ENCODE assay signal across 9 cellular contexts in genomic region chr1:25771246-25772114, GRCh38. TPM values are rescaled to one million over a fixed set of nuclear protein-coding genes. Genes with fewer than 3 reads are reported as not detected.
A peak's percentile ranks its signal among the peaks of the same experiment; 100 is the strongest.
DNase-seq lines count a peak whose midpoint lies in the region; ATAC-seq and TF ChIP-seq lines count a peak whose summit lies in the region.
"Had no signal": no experiment of that assay in that cellular context is flagged by ENCODE, and none has a peak within 500 bp of the region (broad histone marks: within the 10 kb centered on the region; RNA-seq: fewer than 3 reads in every experiment).

No MANE protein-coding gene starts in this region.

- no peak for TF ChIP-seq CTCF in upper lobe of left lung (IDR thresholded peaks at IDR 0.05)
- no peak for TF ChIP-seq CTCF in foreskin fibroblast (IDR thresholded peaks at IDR 0.05; ENCODE audit: low read depth, low read length)
- TF ChIP-seq CTCF in chondrocyte (IDR thresholded peaks at IDR 0.05) = no peak
- no peak for TF ChIP-seq CTCF in tibial artery (IDR thresholded peaks at IDR 0.05)

- no peak overlapping the region for H3K27ac Mint-ChIP-seq in chondrocyte (ENCODE audit: unreplicated experiment)

- no peak for TF ChIP-seq EP300 in upper lobe of left lung (IDR thresholded peaks at IDR 0.05)

- H3K36me3 Mint-ChIP-seq in chondrocyte (ENCODE audit: low read depth) = peaks cover 11% of the 10 kb centered on the region

- H3K27me3 ChIP-seq in upper lobe of left lung (no peaks in the 10 kb centered on the region), tibial artery (no peaks in the 10 kb centered on the region)

- no peak overlapping the region for H3K4me3 Mint-ChIP-seq in chondrocyte (ENCODE audit: unreplicated experiment)

- H3K27ac ChIP-seq in upper lobe of left lung (peak overlapping the region in 1 of 4 donors; percentile 27), tibial artery (no peak overlapping the region)

- ATAC-seq in upper lobe of left lung (ENCODE audit: low FRiP score in 2 of 2) = no peak
- ATAC-seq: Panc1 had no signal

- peak; percentile 22 for DNase-seq in ACHN
- DNase-seq in KG1 (lab: John Stamatoyannopoulos, UW) = peak; percentile 75
- peak; percentile 31 to 46 for DNase-seq in activated CD4-positive, alpha-beta T cell treated with anti-CD3 and anti-CD28 coated beads, Interleukin-2, amount 50 U/mL, for 48 hours
- DNase-seq in kidney tubule cell (ENCODE audit: low spot score) = peak; percentile 87
- peak; percentile 42 to 76 for DNase-seq in upper lobe of left lung
- no peak for DNase-seq in foreskin fibroblast
- DNase-seq in chondrocyte (ENCODE audit: low spot score) = no peak
- DNase-seq in tibial artery = no peak

- H3K9me3 ChIP-seq in upper lobe of left lung (no peaks in the 10 kb centered on the region), tibial artery (no peaks in the 10 kb centered on the region)

- H3K4me3 ChIP-seq in upper lobe of left lung = no peak overlapping the region
- H3K4me3 ChIP-seq in foreskin fibroblast (ENCODE audit: low read depth in 1 of 2, low read length in 2 of 2) = no peak overlapping the region
- H3K4me3 ChIP-seq in tibial artery = no peak overlapping the region

- H3K4me1 ChIP-seq in upper lobe of left lung (peaks cover 2 to 29% (median 14%) of the 10 kb centered on the region in 4 donors), tibial artery (peaks cover 0 to 10% (median 2%) of the 10 kb centered on the region in 4 donors)

- intact Hi-C loops in tibial artery (cut with DNase I; ENCODE audit: low total_unique reads) = no loop called here

- H3K36me3 ChIP-seq in upper lobe of left lung = peaks cover 0 to 7% (median 0%) of the 10 kb centered on the region in 4 donors
- H3K36me3 ChIP-seq in tibial artery = peaks cover 0 to 22% (median 16%) of the 10 kb centered on the region in 3 donors

- H3K27me3 Mint-ChIP-seq in chondrocyte (ENCODE audit: low read depth) = no peaks in the 10 kb centered on the region

- in situ Hi-C loops in ACHN (cut with HindIII; ENCODE audit: low pct_ligation_motif_present, low pct_unique_long_range_greater_than_20kb, low sequenced_read_pairs) = no loop called here

- H3K4me1 Mint-ChIP-seq in chondrocyte (ENCODE audit: low read depth) = peaks cover 35% of the 10 kb centered on the region

- WGBS in upper lobe of left lung, 2 donors = 53 to 56% methylated on average over 22 to 33 of the region's 33 CpGs

- no peaks in the 10 kb centered on the region for H3K9me3 Mint-ChIP-seq in chondrocyte (ENCODE audit: low read depth)

- no peak for TF ChIP-seq POLR2A in upper lobe of left lung (IDR thresholded peaks at IDR 0.05)

RNA-seq across cellular contexts. Expression of gene SELENON, which starts 28.5 kb away (rescaled TPM):
- total RNA-seq in upper lobe of left lung (10 to 100 TPM; 22.0 to 91.1 (median 60.5) TPM), chondrocyte (77.0 to 99.5 TPM (median 95.7 TPM) in 3 replicates)

RNA-seq across cellular contexts. Expression of gene MTFR1L, which starts 48.3 kb away (rescaled TPM):
- total RNA-seq in upper lobe of left lung (10 to 100 TPM; 43.2 to 80.7 (median 53.6) TPM), chondrocyte (51.2 to 67.1 TPM (median 51.2 TPM) in 3 replicates)

Comparison
In these comparisons a context has a peak if more than half of its experiments do, and no peak if none do; other contexts are left out.
1. DNase-seq: peak in ACHN (single experiment), KG1 (single experiment), activated CD4-positive, alpha-beta T cell treated with anti-CD3 and anti-CD28 coated beads, Interleukin-2, amount 50 U/mL, for 48 hours (2 of 2), kidney tubule cell (single experiment) and upper lobe of left lung (2 of 2); none in foreskin fibroblast (0 of 2), chondrocyte (single experiment) and tibial artery (0 of 2).